10 cellular contexts compared by ENCODE assay signal in genomic region chr13:66689037-66689619, GRCh38.
A peak's percentile ranks its signal among the peaks of the same experiment; 100 is the strongest.
DNase-seq lines count a peak whose midpoint lies in the region; ATAC-seq and TF ChIP-seq lines count a peak whose summit lies in the region.
"Had no signal": no experiment of that assay in that cellular context is flagged by ENCODE, and none has a peak within 500 bp of the region (broad histone marks: within the 10 kb centered on the region; RNA-seq: fewer than 3 reads in every experiment).

No MANE protein-coding gene starts in this region.

- H3K27me3 ChIP-seq in mammary epithelial cell (ENCODE audit: insufficient read depth, low read length) (no peaks in the 10 kb centered on the region), PC-3 (ENCODE audit: low read length) (no peaks in the 10 kb centered on the region), foreskin keratinocyte (no peaks in the 10 kb centered on the region), tibial nerve (no peaks in the 10 kb centered on the region), lower lobe of right lung (ENCODE audit: low read depth) (no peaks in the 10 kb centered on the region)
- H3K27me3 ChIP-seq: neutrophil had no signal

- intact Hi-C loops in MCF 10A (cut with micrococcal nuclease) (loop anchor here (1.0 to 10.0 kb wide), 6 partner anchors 67 to 1033 kb away; no protein-coding TSS in a partner anchor), mammary epithelial cell (cut with micrococcal nuclease) (loop anchor here (1.0 to 10.0 kb wide), 5 partner anchors 71 to 1024 kb away; no protein-coding TSS in a partner anchor), PC-3 (cut with micrococcal nuclease) (loop anchor here (1.0 to 5.0 kb wide), 3 partner anchors 72 to 535 kb away; no protein-coding TSS in a partner anchor), lower lobe of right lung (cut with DNase I) (no loop called here)

- H3K4me3 Mint-ChIP-seq in MCF 10A (ENCODE audit: unreplicated experiment), result no peak overlapping the region
- no peak overlapping the region for H3K4me3 Mint-ChIP-seq in stimulated activated naive B cell treated with anti-CD40 and anti-IgM and Interleukin-4, amounts not matched to agents 10 μg/mL and 1 μg/mL and 100 μg/mL, for 72 hours

- no peaks in the 10 kb centered on the region for H3K9me2 ChIP-seq in PC-3 (replicated peaks; ENCODE audit: low read length)

- H3K4me1 ChIP-seq in mammary epithelial cell (ENCODE audit: insufficient read depth, low read length) (no peaks in the 10 kb centered on the region), PC-3 (ENCODE audit: insufficient read depth, low read length) (no peaks in the 10 kb centered on the region), foreskin keratinocyte (no peaks in the 10 kb centered on the region), tibial nerve (peaks cover 0 to 3% (median 0%) of the 10 kb centered on the region in 4 donors), lower lobe of right lung (no peaks in the 10 kb centered on the region)

- peaks cover 5% of the 10 kb centered on the region for H3K4me1 Mint-ChIP-seq in MCF 10A (ENCODE audit: insufficient read depth, unreplicated experiment)
- peaks cover 4 to 19% of the 10 kb centered on the region in 2 donors for H3K4me1 Mint-ChIP-seq in stimulated activated naive B cell treated with anti-CD40 and anti-IgM and Interleukin-4, amounts not matched to agents 10 μg/mL and 1 μg/mL and 100 μg/mL, for 72 hours

- BruUV-seq in MCF 10A (replicated peaks; lab: Mats Ljungman, UMichigan) (no TSS peak), mammary epithelial cell (replicated peaks; lab: Mats Ljungman, UMichigan) (no TSS peak), PC-3 (replicated peaks; lab: Mats Ljungman, UMichigan) (no TSS peak)

- 80% methylated on average over 4 of the region's 4 CpGs for WGBS in mammary epithelial cell (ENCODE audit: low coverage, missing lambda C conversion rate)
- 88 to 89% methylated on average over 4 of the region's 4 CpGs for WGBS in tibial nerve, 2 donors

- ATAC-seq in PC-3, result peak; percentile 46; the same call in 1 of the 2 replicates
- no peak for ATAC-seq in foreskin keratinocyte
- ATAC-seq in stimulated activated naive B cell treated with anti-CD40 and anti-IgM and Interleukin-4, amounts not matched to agents 10 μg/mL and 1 μg/mL and 100 μg/mL, for 72 hours (replicated peaks), result peak; percentile 72 to 75
- no peak for ATAC-seq in GM18909 (IDR thresholded peaks at IDR 0.05; ENCODE audit: poor library complexity, unreplicated experiment)
- ATAC-seq in lower lobe of right lung, result no peak

- H2AFZ ChIP-seq in mammary epithelial cell (ENCODE audit: low read depth, low read length), result no peak overlapping the region
- H2AFZ ChIP-seq in PC-3 (ENCODE audit: low read length), result no peak overlapping the region

- DNase-seq in MCF 10A (ENCODE audit: unreplicated experiment), result no peak
- no peak for DNase-seq in mammary epithelial cell
- no peak for DNase-seq in PC-3
- DNase-seq in foreskin keratinocyte, result no peak
- DNase-seq in stimulated activated naive B cell treated with anti-CD40 and anti-IgM and Interleukin-4, amounts not matched to agents 10 μg/mL and 1 μg/mL and 100 μg/mL, for 72 hours, result no peak
- DNase-seq in tibial nerve (ENCODE audit: low spot score in 2 of 2), result no peak
- no peak for DNase-seq in lower lobe of right lung
- DNase-seq: NCI-H1048 had no signal

- CTCF ChIA-PET in MCF 10A (lab: Yijun Ruan, JAX), result interaction anchor here (0.7 to 2.0 kb wide), 15 partner anchors 8 to 1032 kb away, joined by 3 to 11 read pairs (median 4); no protein-coding TSS in a partner anchor
- CTCF ChIA-PET in mammary epithelial cell (lab: Charles Lee; ENCODE audit: low non-redundant PET), result interaction anchor here (0.7 kb wide), 2 partner anchors 77 to 498 kb away, joined by 4 read pairs; no protein-coding TSS in a partner anchor
- CTCF ChIA-PET in PC-3 (lab: Charles Lee), result interaction anchor here (0.6 kb wide), 1 partner anchor 529 kb away, joined by 3 read pairs; no protein-coding TSS in a partner anchor

- POLR2A ChIA-PET in MCF 10A (lab: Yijun Ruan, JAX), result interaction anchor here (0.9 kb wide), 1 partner anchor 535 kb away, joined by 3 read pairs; no protein-coding TSS in a partner anchor
- POLR2A ChIA-PET in PC-3 (lab: Charles Lee; ENCODE audit: unreplicated experiment), result no interaction called here

- H3K27ac Mint-ChIP-seq in MCF 10A (ENCODE audit: low read depth, unreplicated experiment), result no peak overlapping the region
- no peak overlapping the region for H3K27ac Mint-ChIP-seq in stimulated activated naive B cell treated with anti-CD40 and anti-IgM and Interleukin-4, amounts not matched to agents 10 μg/mL and 1 μg/mL and 100 μg/mL, for 72 hours

- dilution Hi-C loops in mammary epithelial cell (cut with HindIII; ENCODE audit: low sequenced_read_pairs), result no loop called here

- H3K27me3 Mint-ChIP-seq in MCF 10A (ENCODE audit: insufficient read depth, unreplicated experiment), result no peaks in the 10 kb centered on the region
- no peaks in the 10 kb centered on the region for H3K27me3 Mint-ChIP-seq in stimulated activated naive B cell treated with anti-CD40 and anti-IgM and Interleukin-4, amounts not matched to agents 10 μg/mL and 1 μg/mL and 100 μg/mL, for 72 hours

- TF ChIP-seq CTCF in MCF 10A (IDR thresholded peaks at IDR 0.05; ENCODE audit: unreplicated experiment) (peak; percentile 22), mammary epithelial cell (conservative IDR thresholded peaks at IDR 0.05 in 1 of 2, IDR thresholded peaks at IDR 0.05 in 1 of 2; ENCODE audit: extremely low read depth in 1 of 2, insufficient read depth in 1 of 2, low read depth in 1 of 2, low read length in 2 of 2) (peak in 1 of 2 donors; percentile 25), PC-3 (conservative IDR thresholded peaks at IDR 0.05; ENCODE audit: low read depth, low read length) (peak; percentile 26; the same call in 1 of the 2 replicates), foreskin keratinocyte (conservative IDR thresholded peaks at IDR 0.05) (peak; percentile 28), tibial nerve (IDR thresholded peaks at IDR 0.05) (no peak), lower lobe of right lung (IDR thresholded peaks at IDR 0.05) (no peak)

- H3K36me3 ChIP-seq in mammary epithelial cell (ENCODE audit: insufficient read depth, low read length) (no peaks in the 10 kb centered on the region), PC-3 (ENCODE audit: low read depth, low read length) (no peaks in the 10 kb centered on the region), tibial nerve (no peaks in the 10 kb centered on the region), lower lobe of right lung (no peaks in the 10 kb centered on the region)
- H3K36me3 ChIP-seq: neutrophil had no signal

- peaks cover 8% of the 10 kb centered on the region for H3K9me3 Mint-ChIP-seq in MCF 10A (ENCODE audit: unreplicated experiment)
- peaks cover 5 to 6% of the 10 kb centered on the region in 2 donors for H3K9me3 Mint-ChIP-seq in stimulated activated naive B cell treated with anti-CD40 and anti-IgM and Interleukin-4, amounts not matched to agents 10 μg/mL and 1 μg/mL and 100 μg/mL, for 72 hours

- H3K4me3 ChIP-seq in mammary epithelial cell (replicated peaks in 1 of 3; ENCODE audit: insufficient read depth in 1 of 3, low read depth in 2 of 3, low read length in 3 of 3) (no peak overlapping the region), PC-3 (ENCODE audit: low read length) (no peak overlapping the region), tibial nerve (no peak overlapping the region), lower lobe of right lung (no peak overlapping the region)

- no peaks in the 10 kb centered on the region for H3K36me3 Mint-ChIP-seq in MCF 10A (ENCODE audit: insufficient read depth, unreplicated experiment)
- peaks cover 2 to 11% of the 10 kb centered on the region in 2 donors for H3K36me3 Mint-ChIP-seq in stimulated activated naive B cell treated with anti-CD40 and anti-IgM and Interleukin-4, amounts not matched to agents 10 μg/mL and 1 μg/mL and 100 μg/mL, for 72 hours

- H3F3A ChIP-seq in PC-3 (ENCODE audit: low read length, unreplicated experiment), result no peaks in the 10 kb centered on the region

- no peak for TF ChIP-seq POLR2A in tibial nerve (IDR thresholded peaks at IDR 0.05)

- H3K9ac ChIP-seq in mammary epithelial cell (ENCODE audit: insufficient read depth, low read length), result no peak overlapping the region
- H3K9ac ChIP-seq in PC-3 (ENCODE audit: low read length), result no peak overlapping the region

- in situ Hi-C loops in mammary epithelial cell (cut with MboI; ENCODE audit: low sequenced_read_pairs in 2 of 2), result loop anchor here in 1 of 2 donors (25.0 kb wide), 1 partner anchor 548 kb away; the partner anchor contains the start of gene PCDH9

- no peaks in the 10 kb centered on the region for H3K79me2 ChIP-seq in mammary epithelial cell (ENCODE audit: insufficient read depth, low read length)
- no peaks in the 10 kb centered on the region for H3K79me2 ChIP-seq in PC-3 (ENCODE audit: low read length)

- no peak for TF ChIP-seq EP300 in tibial nerve (IDR thresholded peaks at IDR 0.05)

- H3K9me3 ChIP-seq in mammary epithelial cell (replicated peaks; ENCODE audit: insufficient read depth, low read length) (peaks cover 7% of the 10 kb centered on the region), PC-3 (ENCODE audit: low read length) (no peaks in the 10 kb centered on the region), tibial nerve (peaks cover 0 to 12% (median 0%) of the 10 kb centered on the region in 4 donors), lower lobe of right lung (peaks cover 8% of the 10 kb centered on the region)
- H3K9me3 ChIP-seq: neutrophil had no signal

- H3K4me2 ChIP-seq in mammary epithelial cell (ENCODE audit: insufficient read depth, low read depth, low read length) (no peak overlapping the region), PC-3 (ENCODE audit: low read length) (no peak overlapping the region)

- no peak overlapping the region for H3K27ac ChIP-seq in mammary epithelial cell (ENCODE audit: insufficient read depth, low read depth, low read length)
- H3K27ac ChIP-seq in PC-3 (ENCODE audit: low read length), result no peak overlapping the region
- H3K27ac ChIP-seq in foreskin keratinocyte, result no peak overlapping the region
- no peak overlapping the region for H3K27ac ChIP-seq in tibial nerve
- H3K27ac ChIP-seq in lower lobe of right lung, result no peak overlapping the region
- H3K27ac ChIP-seq: neutrophil had no signal

- H4K20me1 ChIP-seq in mammary epithelial cell (ENCODE audit: insufficient read depth, low read length), result no peaks in the 10 kb centered on the region
- no peaks in the 10 kb centered on the region for H4K20me1 ChIP-seq in PC-3 (ENCODE audit: low read length)

Comparison
In these comparisons a context has a peak if more than half of its experiments do, and no peak if none do; other contexts are left out.
1. CTCF ChIP-seq: peak in MCF 10A (single experiment), PC-3 (single experiment) and foreskin keratinocyte (single experiment); none in tibial nerve (0 of 5) and lower lobe of right lung (single experiment).
2. ATAC-seq: peak in PC-3 (single experiment) and stimulated activated naive B cell treated with anti-CD40 and anti-IgM and Interleukin-4, amounts not matched to agents 10 μg/mL and 1 μg/mL and 100 μg/mL, for 72 hours (2 of 2); none in foreskin keratinocyte (single experiment), GM18909 (single experiment) and lower lobe of right lung (0 of 2).